ENCODE assay signal across 17 cellular contexts in the genomic region with DNA sequence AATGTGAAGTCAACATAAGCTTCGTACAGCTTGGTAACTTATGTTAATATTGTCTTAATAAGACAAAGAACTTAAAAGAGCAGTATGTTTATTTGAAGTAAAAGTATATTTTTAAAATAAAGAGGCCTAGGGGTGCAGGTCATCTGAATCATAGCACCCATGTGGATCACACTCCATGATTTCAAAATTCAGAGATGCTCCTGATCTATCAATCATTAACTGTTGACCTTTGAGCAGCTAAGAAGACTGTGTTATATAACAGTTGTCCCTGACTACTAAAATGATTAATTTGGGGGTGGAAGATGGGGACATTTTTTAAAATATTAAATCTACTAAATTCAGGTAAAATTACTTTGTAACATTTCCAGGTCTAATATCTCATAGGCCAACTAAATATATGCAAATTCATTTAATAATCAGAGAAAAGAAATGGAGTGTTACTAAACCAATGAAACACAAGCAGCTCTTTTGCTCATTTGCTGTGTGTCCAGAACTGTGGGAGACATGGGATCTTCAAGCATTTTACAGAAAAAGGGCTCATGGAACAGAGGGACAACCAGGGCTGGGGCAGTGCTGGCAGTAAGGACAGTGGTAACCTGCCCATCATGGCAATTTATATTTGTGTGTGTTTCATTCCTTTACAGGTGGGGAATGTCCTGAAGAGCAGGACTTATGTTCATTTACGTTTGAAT.
"Had no signal": no experiment of that assay in that cellular context is flagged by ENCODE, and none has a peak within 500 bp of the region (broad histone marks: within the 10 kb centered on the region; RNA-seq: fewer than 3 reads in every experiment).

No MANE protein-coding gene starts in this region.

- H3K4me3 Mint-ChIP-seq: activated CD4-positive, alpha-beta T cell treated with anti-CD3 and anti-CD28 coated beads, Interleukin-2, amount 10 ng/mL, durations not matched to agents 7 days and 5 days; activated naive CD4-positive, alpha-beta T cell treated with anti-CD3 and anti-CD28 coated beads for 36 hours; activated T-helper 17 cell treated with anti-CD3 and anti-CD28 coated beads, Interleukin-2, amount 50 U/mL, for 72 hours; neural crest cell; stimulated activated memory B cell treated with anti-CD40 and anti-IgM and Interleukin-4, amounts not matched to agents 10 μg/mL and 1 μg/mL and 100 μg/mL, for 72 hours had no signal

- FAIRE-seq: colon, islet of Langerhans, TTC549 had no signal

- H3K9me3 Mint-ChIP-seq: activated CD4-positive, alpha-beta T cell treated with anti-CD3 and anti-CD28 coated beads, Interleukin-2, amount 10 ng/mL, durations not matched to agents 7 days and 5 days; activated naive CD4-positive, alpha-beta T cell treated with anti-CD3 and anti-CD28 coated beads for 36 hours; activated T-helper 17 cell treated with anti-CD3 and anti-CD28 coated beads, Interleukin-2, amount 50 U/mL, for 72 hours; stimulated activated memory B cell treated with anti-CD40 and anti-IgM and Interleukin-4, amounts not matched to agents 10 μg/mL and 1 μg/mL and 100 μg/mL, for 72 hours had no signal

- ATAC-seq: activated T-helper 17 cell treated with anti-CD3 and anti-CD28 coated beads, Interleukin-2, amount 50 U/mL, for 72 hours; stimulated activated memory B cell treated with anti-CD40 and anti-IgM and Interleukin-4, amounts not matched to agents 10 μg/mL and 1 μg/mL and 100 μg/mL, for 72 hours had no signal

- H3K9me3 ChIP-seq: heart left ventricle, left ventricle myocardium inferior, ovary, tibial nerve had no signal

- H3K27me3 ChIP-seq: cardiac muscle cell, heart left ventricle, ovary, tibial nerve had no signal

- H3K4me3 ChIP-seq: cardiac muscle cell, heart left ventricle, left ventricle myocardium inferior, ovary, tibial nerve had no signal

- H3K27ac ChIP-seq: cardiac muscle cell, heart left ventricle, left ventricle myocardium inferior, ovary, tibial nerve had no signal

- H3K27ac Mint-ChIP-seq: activated CD4-positive, alpha-beta T cell treated with anti-CD3 and anti-CD28 coated beads, Interleukin-2, amount 10 ng/mL, durations not matched to agents 7 days and 5 days; activated naive CD4-positive, alpha-beta T cell treated with anti-CD3 and anti-CD28 coated beads for 36 hours; activated T-helper 17 cell treated with anti-CD3 and anti-CD28 coated beads, Interleukin-2, amount 50 U/mL, for 72 hours; stimulated activated memory B cell treated with anti-CD40 and anti-IgM and Interleukin-4, amounts not matched to agents 10 μg/mL and 1 μg/mL and 100 μg/mL, for 72 hours had no signal

- H3K36me3 Mint-ChIP-seq: stimulated activated memory B cell treated with anti-CD40 and anti-IgM and Interleukin-4, amounts not matched to agents 10 μg/mL and 1 μg/mL and 100 μg/mL, for 72 hours had no signal

- H3K36me3 ChIP-seq: cardiac muscle cell, heart left ventricle, left ventricle myocardium inferior, ovary, tibial nerve had no signal

- H3K4me1 Mint-ChIP-seq: activated CD4-positive, alpha-beta T cell treated with anti-CD3 and anti-CD28 coated beads, Interleukin-2, amount 10 ng/mL, durations not matched to agents 7 days and 5 days; activated T-helper 17 cell treated with anti-CD3 and anti-CD28 coated beads, Interleukin-2, amount 50 U/mL, for 72 hours had no signal

- DNase-seq: activated CD4-positive, alpha-beta T cell treated with anti-CD3 and anti-CD28 coated beads, Interleukin-2, amount 10 ng/mL, durations not matched to agents 7 days and 5 days; activated CD4-positive, CD25-positive, alpha-beta regulatory T cell; activated CD8-positive, alpha-beta memory T cell treated with anti-CD3 and anti-CD28 coated beads for 24 hours; activated naive CD4-positive, alpha-beta T cell treated with anti-CD3 and anti-CD28 coated beads for 36 hours; foreskin melanocyte; heart left ventricle; left ventricle myocardium inferior; mesendoderm; ovary had no signal
